Comparison of ENCODE assay signal across 8 cellular contexts in genomic region chr9:131402738-131403492, GRCh38. TPM values are rescaled to one million over a fixed set of nuclear protein-coding genes. Genes with fewer than 3 reads are reported as not detected.
DNase-seq lines count a peak whose midpoint lies in the region; ATAC-seq and TF ChIP-seq lines count a peak whose summit lies in the region.

No MANE protein-coding gene starts in this region.

- TF ChIP-seq POLR2A in suprapubic skin (IDR thresholded peaks at IDR 0.05), result no peak

- no peak overlapping the region for H2AFZ ChIP-seq in PC-3 (ENCODE audit: low read length)

- DNase-seq in GM04503 (ENCODE audit: low read depth) (peak; percentile 71), PC-3 (peak; percentile 72), dorsolateral prefrontal cortex (peak; percentile 74 to 92 (median 87)), lower lobe of right lung (peak; percentile 84), suprapubic skin (ENCODE audit: low spot score in 2 of 2) (peak; percentile 94), NCI-H2227 treated with DMSO at 0.1 percent for 48 hours (lab: John Stamatoyannopoulos, UW) (no peak)
- DNase-seq in stimulated activated CD4-positive, alpha-beta T cell treated with anti-CD3 and anti-CD28 coated beads, Interleukin-2, amount 100 ng/mL, for 48 hours, result no peak

- H3K4me3 ChIP-seq in PC-3 (ENCODE audit: low read length) (peak overlapping the region; percentile 32; the same call in 1 of the 2 replicates), dorsolateral prefrontal cortex (peak overlapping the region in 58 of 59 donors; percentile 0 to 58 (median 39)), lower lobe of right lung (peak overlapping the region; percentile 29), suprapubic skin (peak overlapping the region; percentile 19)

- TF ChIP-seq EP300 in suprapubic skin (IDR thresholded peaks at IDR 0.05), result no peak

- H3K4me1 ChIP-seq in PC-3 (ENCODE audit: insufficient read depth, low read length), result peaks cover 18% of the 10 kb centered on the region
- H3K4me1 ChIP-seq in lower lobe of right lung, result peaks cover 100% of the 10 kb centered on the region
- peaks cover 94% of the 10 kb centered on the region for H3K4me1 ChIP-seq in suprapubic skin

- no peaks in the 10 kb centered on the region for H3K27me3 ChIP-seq in PC-3 (ENCODE audit: low read length)
- H3K27me3 ChIP-seq in dorsolateral prefrontal cortex, result no peaks in the 10 kb centered on the region
- H3K27me3 ChIP-seq in lower lobe of right lung (ENCODE audit: low read depth), result no peaks in the 10 kb centered on the region
- no peaks in the 10 kb centered on the region for H3K27me3 ChIP-seq in suprapubic skin

- CTCF ChIA-PET in PC-3 (lab: Charles Lee), result no interaction called here

- H4K20me1 ChIP-seq in PC-3 (ENCODE audit: low read length), result peaks cover 77% of the 10 kb centered on the region

- no peaks in the 10 kb centered on the region for H3K9me3 ChIP-seq in PC-3 (ENCODE audit: low read length)
- no peaks in the 10 kb centered on the region for H3K9me3 ChIP-seq in lower lobe of right lung
- no peaks in the 10 kb centered on the region for H3K9me3 ChIP-seq in suprapubic skin

- intact Hi-C loops in PC-3 (cut with micrococcal nuclease), result no loop called here
- intact Hi-C loops in dorsolateral prefrontal cortex (cut with DNase I), result no loop called here
- intact Hi-C loops in lower lobe of right lung (cut with DNase I), result no loop called here

- H3K79me2 ChIP-seq in PC-3 (ENCODE audit: low read length), result peaks cover 100% of the 10 kb centered on the region

- H3K9ac ChIP-seq in PC-3 (ENCODE audit: low read length), result no peak overlapping the region

- POLR2A ChIA-PET in PC-3 (lab: Charles Lee; ENCODE audit: unreplicated experiment), result no interaction called here

- TF ChIP-seq CTCF in PC-3 (conservative IDR thresholded peaks at IDR 0.05; ENCODE audit: low read depth, low read length) (no peak), dorsolateral prefrontal cortex (IDR thresholded peaks at IDR 0.05 in 54 of 56, conservative IDR thresholded peaks at IDR 0.05 in 2 of 56; ENCODE audit: low read depth in 1 of 56, partially characterized antibody in 56 of 56) (peak in 23 of 56 donors; percentile 3 to 45 (median 17)), lower lobe of right lung (IDR thresholded peaks at IDR 0.05) (no peak), suprapubic skin (IDR thresholded peaks at IDR 0.05) (no peak)

- H3K9me2 ChIP-seq in PC-3 (replicated peaks; ENCODE audit: low read length), result no peaks in the 10 kb centered on the region

- 19% methylated on average over 10 of the region's 12 CpGs for WGBS in suprapubic skin

- peak; percentile 88 for ATAC-seq in PC-3
- ATAC-seq in lower lobe of right lung, result peak; percentile 80 to 87
- ATAC-seq in GM19328 (IDR thresholded peaks at IDR 0.05; ENCODE audit: unreplicated experiment), result no peak

- no peaks in the 10 kb centered on the region for H3K36me3 ChIP-seq in PC-3 (ENCODE audit: low read depth, low read length)
- no peaks in the 10 kb centered on the region for H3K36me3 ChIP-seq in lower lobe of right lung
- no peaks in the 10 kb centered on the region for H3K36me3 ChIP-seq in suprapubic skin

- H3K27ac ChIP-seq in PC-3 (ENCODE audit: low read length) (peak overlapping the region; percentile 36), dorsolateral prefrontal cortex (peak overlapping the region; percentile 52 to 96 (median 87)), lower lobe of right lung (peak overlapping the region; percentile 74), suprapubic skin (peak overlapping the region; percentile 62)

- BruUV-seq in PC-3 (replicated peaks; lab: Mats Ljungman, UMichigan), result no TSS peak

- H3K4me2 ChIP-seq in PC-3 (ENCODE audit: low read length), result peak overlapping the region; percentile 67

- no peaks in the 10 kb centered on the region for H3F3A ChIP-seq in PC-3 (ENCODE audit: low read length, unreplicated experiment)

RNA-seq across cellular contexts. Expression of gene PRRC2B, which starts 9.0 kb away (rescaled TPM):
- 46.9 and 64.7 TPM in 2 replicates for total RNA-seq in PC-3 (2014; rRNA removed)
- 100 to 1,000 TPM; 234 to 434 (median 347) TPM for total RNA-seq in dorsolateral prefrontal cortex
- 170 TPM for total RNA-seq in lower lobe of right lung
- 100 to 1,000 TPM; 153 to 286 (median 240) TPM for total RNA-seq in suprapubic skin

Comparison
In these comparisons a context has a peak if more than half of its experiments do, and no peak if none do; other contexts are left out.
1. DNase-seq: peak in GM04503 (single experiment), PC-3 (single experiment), dorsolateral prefrontal cortex (10 of 10), lower lobe of right lung (single experiment) and suprapubic skin (2 of 2); none in NCI-H2227 treated with DMSO at 0.1 percent for 48 hours (single experiment) and stimulated activated CD4-positive, alpha-beta T cell treated with anti-CD3 and anti-CD28 coated beads, Interleukin-2, amount 100 ng/mL, for 48 hours (0 of 2).
2. H3K27ac ChIP-seq: peak in every context shown above with its lines; median percentile 87 in dorsolateral prefrontal cortex; 74 in lower lobe of right lung; 62 in suprapubic skin; 36 in PC-3.
3. Peak in every context shown above with its lines, with median percentiles within 50 percentile points of each other: H3K4me3 ChIP-seq.